8 cellular contexts compared by ENCODE assay signal in genomic region chr1:6343506-6344405, GRCh38. TPM values are rescaled to one million over a fixed set of nuclear protein-coding genes. Genes with fewer than 3 reads are reported as not detected.
DNase-seq lines count a peak whose midpoint lies in the region; ATAC-seq, FAIRE-seq and TF ChIP-seq lines count a peak whose summit lies in the region.

No MANE protein-coding gene starts in this region.

- H3K4me3 ChIP-seq in Panc1 (ENCODE audit: low read depth in 2 of 2, low read length in 2 of 2) (no peak overlapping the region), pancreas (no peak overlapping the region)

- peak; percentile 89 for ATAC-seq in Panc1
- ATAC-seq in foreskin keratinocyte = peak; percentile 96
- ATAC-seq in pancreas = peak; percentile 64 to 89 (median 82)
- no peak for ATAC-seq in GM21447 (IDR thresholded peaks at IDR 0.05; ENCODE audit: unreplicated experiment)

- no peak overlapping the region for H3K27ac ChIP-seq in Panc1 (ENCODE audit: low read length)
- H3K27ac ChIP-seq in foreskin keratinocyte = no peak overlapping the region
- H3K27ac ChIP-seq in pancreas = no peak overlapping the region

- WGBS in pancreas, 2 donors = 58 to 66% methylated on average over 17 of the region's 17 CpGs

- DNase-seq in DMS 273 treated with DMSO at 0.1 percent for 48 hours (lab: John Stamatoyannopoulos, UW) (peak; percentile 21), HS-27A (ENCODE audit: low read depth) (peak; percentile 39), Panc1 (ENCODE audit: low read depth, low spot score) (peak; percentile 59), foreskin keratinocyte (peak; percentile 92 to 97), pancreas (peak in 4 of 6 donors; percentile 40 to 78 (median 59)), pons (ENCODE audit: low spot score) (no peak)
- DNase-seq in activated effector memory CD4-positive, alpha-beta T cell treated with anti-CD3 and anti-CD28 coated beads, Interleukin-2, amount 50 U/mL, for 16 hours = peak; percentile 83

- intact Hi-C loops in Panc1 (cut with micrococcal nuclease; ENCODE audit: unreplicated experiment) = loop anchor here (1.0 kb wide), 1 partner anchor 96 kb away; no protein-coding TSS in a partner anchor
- intact Hi-C loops in pancreas (cut with DNase I) = loop anchor here in 2 of 3 donors (5.0 to 10.0 kb wide), 2 partner anchors 91 to 99 kb away; partner anchors contain the start of gene HES3 (in 1 of the 2)

- H3K27me3 ChIP-seq in Panc1 (ENCODE audit: control insufficient read depth, insufficient read depth, low read length) = no peaks in the 10 kb centered on the region
- no peaks in the 10 kb centered on the region for H3K27me3 ChIP-seq in foreskin keratinocyte
- H3K27me3 ChIP-seq in pancreas = no peaks in the 10 kb centered on the region

- TF ChIP-seq CTCF in Panc1 (IDR thresholded peaks at IDR 0.05) = peak; percentile 95
- peak; percentile 100 for TF ChIP-seq CTCF in foreskin keratinocyte (conservative IDR thresholded peaks at IDR 0.05)
- TF ChIP-seq CTCF in pancreas (IDR thresholded peaks at IDR 0.05) = peak; percentile 25 to 68 (median 41)

- H3K4me1 ChIP-seq in Panc1 (ENCODE audit: control insufficient read depth, insufficient read depth, low read length) = peaks cover 7% of the 10 kb centered on the region
- H3K4me1 ChIP-seq in foreskin keratinocyte = no peaks in the 10 kb centered on the region
- no peaks in the 10 kb centered on the region for H3K4me1 ChIP-seq in pancreas

- CTCF ChIA-PET in Panc1 (lab: Charles Lee) = interaction anchor here (0.6 to 2.9 kb wide), 3 partner anchors 28 to 97 kb away, joined by 5 to 29 read pairs (median 6); no protein-coding TSS in a partner anchor

- no TSS peak for BruUV-seq in Panc1 (replicated peaks; lab: Mats Ljungman, UMichigan)

- in situ Hi-C loops in Panc1 (cut with HindIII; ENCODE audit: low pct_unique_long_range_greater_than_20kb, low sequenced_read_pairs) = no loop called here

- POLR2A ChIA-PET in Panc1 (lab: Charles Lee) = interaction anchor here (0.6 kb wide), 1 partner anchor 50 kb away, joined by 5 read pairs; the partner anchor contains the start of gene ACOT7

- H3K36me3 ChIP-seq in Panc1 (ENCODE audit: control insufficient read depth, insufficient read depth, low read length) (no peaks in the 10 kb centered on the region), pancreas (no peaks in the 10 kb centered on the region)

- FAIRE-seq in pancreas (lab: Jason Lieb, UNC) = no peak

- H3K9me3 ChIP-seq in Panc1 (ENCODE audit: control insufficient read depth, insufficient read depth, low read depth, low read length) (no peaks in the 10 kb centered on the region), pancreas (no peaks in the 10 kb centered on the region)

RNA-seq across cellular contexts. Expression of gene ACOT7, which starts 49.8 kb away (rescaled TPM):
- total RNA-seq in Panc1 (2021; ENCODE audit: unreplicated experiment) (120 TPM), foreskin keratinocyte (138 and 139 TPM in 2 replicates), pancreas (1 to 10 TPM; 3.1 to 7.6 (median 5.2) TPM)
- 194 TPM for polyA plus RNA-seq in Panc1 (2012; ENCODE audit: insufficient read length)
- polyA plus RNA-seq in foreskin keratinocyte (239 and 257 TPM in 2 replicates), pancreas (1 to 10 TPM; 3.8 to 7.0 TPM)

Comparison
In these comparisons a context has a peak if more than half of its experiments do, and no peak if none do; other contexts are left out.
1. CTCF ChIP-seq: peak in every context shown above with its lines; median percentile 100 in foreskin keratinocyte; 95 in Panc1; 41 in pancreas.
2. RNA of gene ACOT7, which starts 49.8 kb away (total RNA-seq): 138 to 139 TPM in foreskin keratinocyte and 120 TPM in Panc1 (single experiment); 3.1 to 7.6 TPM in pancreas; every median in the first group is over 10 times any median in the second.